8 cellular contexts compared by ENCODE assay signal in genomic region chr5:35407697-35408096, GRCh38.
"Had no signal": no experiment of that assay in that cellular context is flagged by ENCODE, and none has a peak within 500 bp of the region (broad histone marks: within the 10 kb centered on the region; RNA-seq: fewer than 3 reads in every experiment).

No MANE protein-coding gene starts in this region.

- DNase-seq: GDM1, GF-D8 had no signal

- ATAC-seq: GM12878 had no signal

- FAIRE-seq: G401.6, GM12878, GM12891, GM12892, GM18507, GM19239 had no signal

- H3K4me3 ChIP-seq: GM12878 had no signal
